Comparison of ENCODE assay signal across 6 cellular contexts in genomic region chr12:57765698-57766463, GRCh38. TPM values are rescaled to one million over a fixed set of nuclear protein-coding genes. Genes with fewer than 3 reads are reported as not detected.
A peak's percentile ranks its signal among the peaks of the same experiment; 100 is the strongest.
DNase-seq lines count a peak whose midpoint lies in the region; ATAC-seq, FAIRE-seq and TF ChIP-seq lines count a peak whose summit lies in the region.

No MANE protein-coding gene starts in this region.

- no peak overlapping the region for H3K9ac ChIP-seq in astrocyte (ENCODE audit: low read length)

- peak; percentile 12 for ATAC-seq in GM19463 (IDR thresholded peaks at IDR 0.05; ENCODE audit: unreplicated experiment)
- ATAC-seq in natural killer cell treated with Interleukin-12 subunit alpha and Interleukin-12 subunit beta and Interleukin-15 and Interleukin-18, amount 100 ng/mL, for 72 hours, result peak; percentile 16 to 22

- H3K36me3 Mint-ChIP-seq in astrocyte (ENCODE audit: low read depth, unreplicated experiment), result peaks cover 15% of the 10 kb centered on the region
- no peaks in the 10 kb centered on the region for H3K36me3 Mint-ChIP-seq in natural killer cell treated with Interleukin-12 subunit alpha and Interleukin-12 subunit beta and Interleukin-15 and Interleukin-18, amount 100 ng/mL, for 72 hours

- in situ Hi-C loops in KBM-7 (cut with MboI; ENCODE audit: low pct_unique_long_range_greater_than_20kb, low sequenced_read_pairs), result no loop called here

- no peaks in the 10 kb centered on the region for H3K9me3 Mint-ChIP-seq in astrocyte (ENCODE audit: unreplicated experiment)
- H3K9me3 Mint-ChIP-seq in natural killer cell treated with Interleukin-12 subunit alpha and Interleukin-12 subunit beta and Interleukin-15 and Interleukin-18, amount 100 ng/mL, for 72 hours, result no peaks in the 10 kb centered on the region

- H3K36me3 ChIP-seq in astrocyte (ENCODE audit: insufficient read depth, low read length), result no peaks in the 10 kb centered on the region

- H3K4me1 ChIP-seq in astrocyte (ENCODE audit: insufficient read depth, low read length), result peaks cover 29% of the 10 kb centered on the region

- peak overlapping the region; percentile 47 for H3K4me3 Mint-ChIP-seq in astrocyte (ENCODE audit: unreplicated experiment)
- peak overlapping the region; percentile 84 for H3K4me3 Mint-ChIP-seq in natural killer cell treated with Interleukin-12 subunit alpha and Interleukin-12 subunit beta and Interleukin-15 and Interleukin-18, amount 100 ng/mL, for 72 hours

- no peaks in the 10 kb centered on the region for H4K20me1 ChIP-seq in astrocyte (ENCODE audit: insufficient read depth, low read length)

- H3K4me2 ChIP-seq in astrocyte (ENCODE audit: low read length), result peak overlapping the region; percentile 80

- no peak for TF ChIP-seq CTCF in astrocyte (IDR thresholded peaks at IDR 0.05; ENCODE audit: insufficient read depth, low read depth, low read length)

- no peaks in the 10 kb centered on the region for H3K9me3 ChIP-seq in astrocyte (ENCODE audit: insufficient read depth, low read depth, low read length)

- no peak overlapping the region for H2AFZ ChIP-seq in astrocyte (ENCODE audit: low read depth, low read length)

- peak overlapping the region; percentile 59 for H3K27ac Mint-ChIP-seq in astrocyte (ENCODE audit: unreplicated experiment)
- H3K27ac Mint-ChIP-seq in natural killer cell treated with Interleukin-12 subunit alpha and Interleukin-12 subunit beta and Interleukin-15 and Interleukin-18, amount 100 ng/mL, for 72 hours, result peak overlapping the region in 1 of 2 donors; percentile 71

- FAIRE-seq in astrocyte (lab: Jason Lieb, UNC), result no peak

- DNase-seq in astrocyte (ENCODE audit: low read depth) (no peak), KBM-7 (no peak), substantia nigra (lab: John Stamatoyannopoulos, UW) (no peak), D341Med (ENCODE audit: low spot score) (no peak)
- no peak for DNase-seq in natural killer cell treated with Interleukin-12 subunit alpha and Interleukin-12 subunit beta and Interleukin-15 and Interleukin-18, amount 100 ng/mL, for 72 hours (ENCODE audit: low spot score)

- H3K79me2 ChIP-seq in astrocyte (ENCODE audit: insufficient read depth, low read length), result peaks cover 4% of the 10 kb centered on the region

- H3K27ac ChIP-seq in astrocyte (ENCODE audit: low read depth, low read length) (no peak overlapping the region), substantia nigra (ENCODE audit: low read depth, low read length, poor library complexity, severe bottlenecking) (no peak overlapping the region)

- peaks cover 5% of the 10 kb centered on the region for H3K4me1 Mint-ChIP-seq in astrocyte (ENCODE audit: low read depth, unreplicated experiment)
- H3K4me1 Mint-ChIP-seq in natural killer cell treated with Interleukin-12 subunit alpha and Interleukin-12 subunit beta and Interleukin-15 and Interleukin-18, amount 100 ng/mL, for 72 hours (ENCODE audit: low read depth in 2 of 2), result peaks cover 40 to 51% of the 10 kb centered on the region in 2 donors

- peaks cover 50% of the 10 kb centered on the region for H3K27me3 Mint-ChIP-seq in astrocyte (ENCODE audit: low read depth, unreplicated experiment)
- peaks cover 12 to 21% of the 10 kb centered on the region in 2 donors for H3K27me3 Mint-ChIP-seq in natural killer cell treated with Interleukin-12 subunit alpha and Interleukin-12 subunit beta and Interleukin-15 and Interleukin-18, amount 100 ng/mL, for 72 hours

- H3K4me3 ChIP-seq in astrocyte (ENCODE audit: insufficient read depth, low read depth, low read length), result peak overlapping the region; percentile 36

- peaks cover 36% of the 10 kb centered on the region for H3K27me3 ChIP-seq in astrocyte (ENCODE audit: insufficient read depth, low read length)

RNA-seq across cellular contexts. Expression of gene CYP27B1, which starts 1.0 kb away (rescaled TPM):
- 1.5 TPM in 2 replicates for total RNA-seq in astrocyte
- 10 to 100 TPM; 11.7 to 18.8 TPM for total RNA-seq in natural killer cell treated with Interleukin-12 subunit alpha and Interleukin-12 subunit beta and Interleukin-15 and Interleukin-18, amount 100 ng/mL, for 72 hours

RNA-seq across cellular contexts. Expression of gene METTL1, which starts 6.0 kb away (rescaled TPM):
- 21.1 and 25.7 TPM in 2 replicates for total RNA-seq in astrocyte
- total RNA-seq in natural killer cell treated with Interleukin-12 subunit alpha and Interleukin-12 subunit beta and Interleukin-15 and Interleukin-18, amount 100 ng/mL, for 72 hours, result 10 to 100 TPM; 42.9 to 51.2 TPM

RNA-seq across cellular contexts. Expression of gene EEF1AKMT3, which starts 6.5 kb away (rescaled TPM):
- total RNA-seq in astrocyte, result 8.1 and 11.6 TPM in 2 replicates
- 1 to 10 TPM; 2.0 to 3.2 TPM for total RNA-seq in natural killer cell treated with Interleukin-12 subunit alpha and Interleukin-12 subunit beta and Interleukin-15 and Interleukin-18, amount 100 ng/mL, for 72 hours

RNA-seq across cellular contexts. Expression of gene MARCHF9, which starts 11.0 kb away (rescaled TPM):
- total RNA-seq in astrocyte, result 11.3 and 13.0 TPM in 2 replicates
- 10 to 100 TPM; 15.8 to 17.0 TPM for total RNA-seq in natural killer cell treated with Interleukin-12 subunit alpha and Interleukin-12 subunit beta and Interleukin-15 and Interleukin-18, amount 100 ng/mL, for 72 hours

RNA-seq across cellular contexts. Expression of gene CDK4, which starts 13.8 kb away (rescaled TPM):
- 113 and 133 TPM in 2 replicates for total RNA-seq in astrocyte
- 100 to 1,000 TPM; 111 to 278 TPM for total RNA-seq in natural killer cell treated with Interleukin-12 subunit alpha and Interleukin-12 subunit beta and Interleukin-15 and Interleukin-18, amount 100 ng/mL, for 72 hours
